Comparison of ENCODE assay signal across 8 cellular contexts in the genomic region with DNA sequence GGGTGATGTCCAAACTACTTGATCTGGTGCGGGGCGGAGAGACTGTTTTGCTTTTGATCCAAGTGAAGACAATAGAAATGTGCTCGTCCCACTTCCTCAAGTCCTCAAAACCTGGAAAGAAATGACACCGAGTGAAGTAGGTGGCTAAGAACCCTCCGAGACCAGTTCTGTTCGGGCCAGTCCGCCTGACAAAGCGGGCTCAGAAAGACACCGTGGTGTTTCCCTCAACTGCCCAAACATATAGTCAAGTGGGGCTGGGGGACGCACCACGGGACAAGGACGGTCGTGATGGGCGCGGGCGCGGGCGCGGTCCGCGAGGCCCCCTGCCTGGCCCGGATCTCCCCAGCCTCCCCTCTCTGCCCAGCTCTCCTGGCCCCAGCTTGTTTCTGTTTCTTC. TPM values are rescaled to one million over a fixed set of nuclear protein-coding genes. Genes with fewer than 3 reads are reported as not detected.
A peak's percentile ranks its signal among the peaks of the same experiment; 100 is the strongest.
DNase-seq lines count a peak whose midpoint lies in the region; ATAC-seq, FAIRE-seq and TF ChIP-seq lines count a peak whose summit lies in the region.

No MANE protein-coding gene starts in this region.

- H3K4me1 ChIP-seq in heart right ventricle: peaks cover 0 to 59% (median 18%) of the 10 kb centered on the region in 9 donors
- peaks cover 42% of the 10 kb centered on the region for H3K4me1 ChIP-seq in endothelial cell of umbilical vein (ENCODE audit: control insufficient read depth, extremely low read depth, insufficient read depth, low read length)

- BruUV-seq in endothelial cell of umbilical vein (replicated peaks; lab: Mats Ljungman, UMichigan): TSS peak; percentile 20

- H2AFZ ChIP-seq in endothelial cell of umbilical vein (ENCODE audit: low read depth, low read length) (no peak overlapping the region), neural cell (ENCODE audit: low read depth, low read length) (no peak overlapping the region)

- CTCF ChIA-PET in endothelial cell of umbilical vein (lab: Charles Lee): interaction anchor here (0.6 to 6.6 kb wide), 9 partner anchors 26 to 503 kb away, joined by 3 to 95 read pairs (median 7); no protein-coding TSS in a partner anchor

- TF ChIP-seq CTCF in heart right ventricle (IDR thresholded peaks at IDR 0.05) (no peak), endothelial cell of umbilical vein (IDR thresholded peaks at IDR 0.05; ENCODE audit: extremely low read depth in 1 of 2, insufficient read depth in 1 of 2, low read depth in 1 of 2, low read length in 2 of 2) (no peak), neural cell (IDR thresholded peaks at IDR 0.05; ENCODE audit: poor library complexity, severe bottlenecking) (no peak)

- peak overlapping the region; percentile 99 for H3K9ac ChIP-seq in endothelial cell of umbilical vein (replicated peaks; ENCODE audit: extremely low read depth, insufficient read depth, low read length)
- peak overlapping the region; percentile 79 for H3K9ac ChIP-seq in neural cell (ENCODE audit: low read length)

- H3K27me3 ChIP-seq in heart right ventricle (peaks cover 0 to 21% (median 0%) of the 10 kb centered on the region in 7 donors), endothelial cell of umbilical vein (ENCODE audit: control insufficient read depth in 2 of 2, insufficient read depth in 2 of 2, low read length in 2 of 2) (no peaks in the 10 kb centered on the region), neural cell (ENCODE audit: insufficient read depth, low read depth, low read length) (peaks cover 22% of the 10 kb centered on the region)

- no peaks in the 10 kb centered on the region for H3F3A ChIP-seq in neural cell (ENCODE audit: insufficient read depth, low read length, poor library complexity, severe bottlenecking)

- peak in 1 of 2 donors; percentile 18 for DNase-seq in heart right ventricle
- DNase-seq in left ventricle myocardium superior: no peak
- DNase-seq in SW480 (ENCODE audit: low spot score): peak; percentile 52
- DNase-seq in endothelial cell of umbilical vein (ENCODE audit: low read depth, low spot score): peak; percentile 59
- no peak for DNase-seq in middle frontal gyrus (ENCODE audit: extremely low spot score, low spot score)
- no peak for DNase-seq in NCI-H82 (lab: John Stamatoyannopoulos, UW)
- no peak for DNase-seq in HuH-7 (ENCODE audit: low spot score)

- dilution Hi-C loops in endothelial cell of umbilical vein (cut with MboI; ENCODE audit: extremely low pct_ligation_motif_present, low sequenced_read_pairs): loop anchor here (25.0 kb wide), 1 partner anchor 518 kb away; the partner anchor contains the start of gene KRR1

- ATAC-seq in heart right ventricle: peak in 1 of 8 donors; percentile 1
- no peak for ATAC-seq in left ventricle myocardium superior

- peak; percentile 59 for TF ChIP-seq POLR2A in endothelial cell of umbilical vein (IDR thresholded peaks at IDR 0.05; ENCODE audit: low read depth, low read length)

- WGBS in heart right ventricle, 2 donors: 0 to 1% methylated on average over 22 of the region's 22 CpGs

- peaks cover 0 to 19% (median 0%) of the 10 kb centered on the region in 9 donors for H3K36me3 ChIP-seq in heart right ventricle
- peaks cover 0 to 8% of the 10 kb centered on the region in 2 experiments for H3K36me3 ChIP-seq in endothelial cell of umbilical vein (ENCODE audit: control insufficient read depth in 2 of 2, extremely low read depth in 1 of 2, insufficient read depth in 2 of 2, low read length in 2 of 2)
- no peaks in the 10 kb centered on the region for H3K36me3 ChIP-seq in neural cell (ENCODE audit: insufficient read depth, low read length)

- no peak for TF ChIP-seq RAD21 in neural cell (conservative IDR thresholded peaks at IDR 0.05)

- H3K4me2 ChIP-seq in endothelial cell of umbilical vein (ENCODE audit: insufficient read depth, low read length): peak overlapping the region; percentile 99
- H3K4me2 ChIP-seq in neural cell (ENCODE audit: low read length): peak overlapping the region; percentile 54

- H3K79me2 ChIP-seq in endothelial cell of umbilical vein (ENCODE audit: control insufficient read depth, insufficient read depth, low read length): peaks cover 37% of the 10 kb centered on the region
- H3K79me2 ChIP-seq in neural cell (replicated peaks; ENCODE audit: insufficient read depth, low read length): peaks cover 15% of the 10 kb centered on the region

- peak overlapping the region; percentile 63 to 91 (median 80) for H3K4me3 ChIP-seq in heart right ventricle
- peak overlapping the region; percentile 77 to 99 (median 82) for H3K4me3 ChIP-seq in endothelial cell of umbilical vein (replicated peaks in 1 of 3; ENCODE audit: insufficient read depth in 1 of 3, low read depth in 1 of 3, low read length in 3 of 3)
- H3K4me3 ChIP-seq in neural cell (ENCODE audit: low read length): peak overlapping the region; percentile 83

- H4K20me1 ChIP-seq in endothelial cell of umbilical vein (replicated peaks; ENCODE audit: control insufficient read depth, extremely low read depth, insufficient read depth, low read length) (no peaks in the 10 kb centered on the region), neural cell (ENCODE audit: insufficient read depth) (no peaks in the 10 kb centered on the region)

- H3K27ac ChIP-seq in heart right ventricle (peak overlapping the region; percentile 5 to 99 (median 96)), endothelial cell of umbilical vein (ENCODE audit: insufficient read depth, low read depth, low read length) (peak overlapping the region; percentile 87), neural cell (ENCODE audit: low read length) (peak overlapping the region; percentile 46)

- POLR2A ChIA-PET in endothelial cell of umbilical vein (lab: Charles Lee): interaction anchor here (1.6 to 3.3 kb wide), 4 partner anchors 50 to 503 kb away, joined by 4 to 20 read pairs (median 13); no protein-coding TSS in a partner anchor

- FAIRE-seq in endothelial cell of umbilical vein (lab: Jason Lieb, UNC): peak; percentile 56

- no peaks in the 10 kb centered on the region for H3K9me1 ChIP-seq in endothelial cell of umbilical vein (replicated peaks; ENCODE audit: control insufficient read depth, extremely low read depth, insufficient read depth, low read length)

- TF ChIP-seq EP300 in neural cell (conservative IDR thresholded peaks at IDR 0.05; ENCODE audit: poor library complexity, severe bottlenecking): no peak

- no peaks in the 10 kb centered on the region for H3K9me2 ChIP-seq in neural cell (ENCODE audit: insufficient read depth, low read length)

- intact Hi-C loops in heart right ventricle (cut with DNase I): loop anchor here in 8 of 10 donors (1.0 to 10.0 kb wide), 21 partner anchors 48 to 635 kb away; partner anchors contain the start of genes KRR1 (in 2 of the 8), BBS10 (in 1 of the 8) and GLIPR1L2 (in 1 of the 8)
- intact Hi-C loops in left ventricle myocardium superior (cut with micrococcal nuclease): loop anchor here (5.0 kb wide), 1 partner anchor 38 kb away; no protein-coding TSS in a partner anchor
- intact Hi-C loops in endothelial cell of umbilical vein (cut with micrococcal nuclease): loop anchor here (1.0 to 10.0 kb wide), 5 partner anchors 33 to 393 kb away; no protein-coding TSS in a partner anchor

- H3K9me3 ChIP-seq in heart right ventricle (no peaks in the 10 kb centered on the region), endothelial cell of umbilical vein (replicated peaks; ENCODE audit: control insufficient read depth, insufficient read depth, low read length) (no peaks in the 10 kb centered on the region), neural cell (ENCODE audit: low read length) (no peaks in the 10 kb centered on the region)

TF ChIP-seq in endothelial cell of umbilical vein, 7 proteins besides CTCF, POLR2A, EP300 and RAD21 (continues in another document):
- no peak for TF ChIP-seq JUN (IDR thresholded peaks at IDR 0.05; ENCODE audit: borderline replicate concordance, insufficient read depth, insufficient read length, low read depth)
- no peak for TF ChIP-seq MYC (IDR thresholded peaks at IDR 0.05; ENCODE audit: low read depth, low read length)
- TF ChIP-seq GATA2 (IDR thresholded peaks at IDR 0.05; ENCODE audit: insufficient read depth, insufficient read length, low read depth, low read length): no peak

TF ChIP-seq in neural cell, 6 proteins besides CTCF, POLR2A, EP300 and RAD21 (continues in another document):
- TF ChIP-seq POLR2AphosphoS5 (IDR thresholded peaks at IDR 0.05): no peak
- no peak for TF ChIP-seq EZH2 (IDR thresholded peaks at IDR 0.05; ENCODE audit: borderline replicate concordance, insufficient read depth, low read length, poor library complexity, severe bottlenecking)
- TF ChIP-seq TAF1 (IDR thresholded peaks at IDR 0.05; ENCODE audit: low read depth): no peak
- no peak for TF ChIP-seq SMC3 (conservative IDR thresholded peaks at IDR 0.05; ENCODE audit: poor library complexity)
- TF ChIP-seq MXI1 (conservative IDR thresholded peaks at IDR 0.05; ENCODE audit: poor library complexity, severe bottlenecking): no peak

RNA-seq across cellular contexts. Expression of gene PHLDA1, which starts 1.6 kb away (rescaled TPM):
- 10 to 100 TPM in 8 of 10 donors, 1 to 10 TPM in 2; 1.5 to 43.5 (median 23.3) TPM for total RNA-seq in heart right ventricle
- polyA plus RNA-seq in heart right ventricle: 1 to 10 TPM; 2.5 to 4.7 TPM
- total RNA-seq in left ventricle myocardium superior: 2.5 TPM
- 26.8 and 30.8 TPM in 2 replicates for total RNA-seq in endothelial cell of umbilical vein
- 13.8 and 14.1 TPM in 2 replicates for polyA plus RNA-seq in endothelial cell of umbilical vein
- 9.5 and 10.7 TPM in 2 replicates for polyA plus RNA-seq in endothelial cell of umbilical vein (2011; cell fraction: cytosol; rRNA removed)
- 12.0 and 13.5 TPM in 2 replicates for polyA plus RNA-seq in endothelial cell of umbilical vein (2011; cell fraction: nucleus; rRNA removed)
- 15.9 and 23.2 TPM in 2 replicates for polyA plus RNA-seq in endothelial cell of umbilical vein (2012)
- 12.6 and 18.0 TPM in 2 replicates for polyA minus RNA-seq in endothelial cell of umbilical vein
- 6.0 TPM for polyA minus RNA-seq in endothelial cell of umbilical vein (2011; cell fraction: cytosol; rRNA and poly(A)+ RNA removed)
- 23.9 and 38.3 TPM in 2 replicates for polyA minus RNA-seq in endothelial cell of umbilical vein (2011; cell fraction: nucleus; rRNA and poly(A)+ RNA removed)
- 6.6 and 8.5 TPM in 2 replicates for polyA plus RNA-seq in neural cell
- 9.7 and 11.8 TPM in 2 replicates for polyA minus RNA-seq in neural cell

RNA-seq across cellular contexts. Expression of gene NAP1L1, which starts 54.5 kb away (rescaled TPM):
- total RNA-seq in heart right ventricle: 100 to 1,000 TPM; 224 to 363 (median 264) TPM
- polyA plus RNA-seq in heart right ventricle: 100 to 1,000 TPM; 164 to 196 TPM
- 316 TPM for total RNA-seq in left ventricle myocardium superior
- total RNA-seq in endothelial cell of umbilical vein: 649 and 665 TPM in 2 replicates
- polyA plus RNA-seq in endothelial cell of umbilical vein: 78.8 and 127 TPM in 2 replicates
- polyA plus RNA-seq in endothelial cell of umbilical vein (2011; cell fraction: cytosol; rRNA removed): 340 and 349 TPM in 2 replicates
- 222 and 301 TPM in 2 replicates for polyA plus RNA-seq in endothelial cell of umbilical vein (2011; cell fraction: nucleus; rRNA removed)
- polyA plus RNA-seq in endothelial cell of umbilical vein (2012): 819 and 954 TPM in 2 replicates
- 109 and 130 TPM in 2 replicates for polyA minus RNA-seq in endothelial cell of umbilical vein
- 305 TPM for polyA minus RNA-seq in endothelial cell of umbilical vein (2011; cell fraction: cytosol; rRNA and poly(A)+ RNA removed)
- polyA minus RNA-seq in endothelial cell of umbilical vein (2011; cell fraction: nucleus; rRNA and poly(A)+ RNA removed): 196 and 279 TPM in 2 replicates
- polyA plus RNA-seq in neural cell: 262 and 359 TPM in 2 replicates
- polyA minus RNA-seq in neural cell: 258 and 347 TPM in 2 replicates

Comparison
In these comparisons a context has a peak if more than half of its experiments do, and no peak if none do; other contexts are left out.
1. DNase-seq: peak in SW480 (single experiment) and endothelial cell of umbilical vein (single experiment); none in left ventricle myocardium superior (single experiment), middle frontal gyrus (single experiment), NCI-H82 (single experiment) and HuH-7 (single experiment).
2. H3K27ac ChIP-seq: peak in every context shown above with its lines; median percentile 96 in heart right ventricle; 87 in endothelial cell of umbilical vein; 46 in neural cell.
3. Peak in every context shown above with its lines, with median percentiles within 50 percentile points of each other: H3K4me3 ChIP-seq.